28 cellular contexts compared by ENCODE assay signal in genomic region chr1:39940980-39941871, GRCh38. TPM values are rescaled to one million over a fixed set of nuclear protein-coding genes. Genes with fewer than 3 reads are reported as not detected.
DNase-seq lines count a peak whose midpoint lies in the region; ATAC-seq, FAIRE-seq and TF ChIP-seq lines count a peak whose summit lies in the region.
"Had no signal": no experiment of that assay in that cellular context is flagged by ENCODE, and none has a peak within 500 bp of the region (broad histone marks: within the 10 kb centered on the region; RNA-seq: fewer than 3 reads in every experiment).

No MANE protein-coding gene starts in this region.

- H4K20me1 ChIP-seq in H1 (replicated peaks in 1 of 2; ENCODE audit: control insufficient read depth in 1 of 2, insufficient read depth in 2 of 2, low read length in 2 of 2) (no peaks in the 10 kb centered on the region), H9 (ENCODE audit: control insufficient read depth, insufficient read depth, insufficient read length) (no peaks in the 10 kb centered on the region)

- 0 out of 2 replicates have a peak overlapping the region, but pooled peaks have one; percentile 10 for H2BK15ac ChIP-seq in H1 (ENCODE audit: low read length)
- no peak overlapping the region for H2BK15ac ChIP-seq in H9 (ENCODE audit: low read depth, low read length)

- H4K8ac ChIP-seq in H1 (ENCODE audit: extremely low read depth, insufficient read depth, low read length) (no peak overlapping the region), H9 (replicated peaks; ENCODE audit: insufficient read length, low read depth, low read length) (no peak overlapping the region)

- H3K23me2 ChIP-seq in H1 (ENCODE audit: low read depth, low read length) (no peaks in the 10 kb centered on the region), H9 (ENCODE audit: insufficient read length, low read depth, low read length, poor library complexity, severe bottlenecking) (no peaks in the 10 kb centered on the region)

- H4K91ac ChIP-seq in H1 (replicated peaks; ENCODE audit: insufficient read length, low read length) (no peak overlapping the region), H9 (ENCODE audit: insufficient read length, low read depth, low read length) (no peak overlapping the region)

- H2BK20ac ChIP-seq in H1 (ENCODE audit: low read length) (peak overlapping the region; percentile 21; the same call in 1 of the 2 replicates), H9 (ENCODE audit: low read depth, low read length, poor library complexity, severe bottlenecking) (no peak overlapping the region)

- ATAC-seq in HG02885 (IDR thresholded peaks at IDR 0.05; ENCODE audit: poor library complexity, unreplicated experiment) (no peak), HG03469 (IDR thresholded peaks at IDR 0.05; ENCODE audit: unreplicated experiment) (no peak)
- ATAC-seq: activated CD8-positive, alpha-beta T cell treated with anti-CD3 and anti-CD28 coated beads for 36 hours; gastrocnemius medialis; Panc1 had no signal

- H2BK12ac ChIP-seq in H1 (ENCODE audit: low read depth, low read length), result no peak overlapping the region
- H2BK12ac ChIP-seq in H9 (ENCODE audit: insufficient read length, low read depth, low read length), result no peak overlapping the region

- no peak for TF ChIP-seq CTCF in H1 (IDR thresholded peaks at IDR 0.05; ENCODE audit: control extremely low read depth in 1 of 3, insufficient read depth in 1 of 3, low read depth in 1 of 3, low read length in 3 of 3)
- TF ChIP-seq CTCF in neutrophil (IDR thresholded peaks at IDR 0.05), result no peak
- TF ChIP-seq CTCF in H9 (conservative IDR thresholded peaks at IDR 0.05), result no peak

- no peak overlapping the region for H3T11ph ChIP-seq in H9 (ENCODE audit: low read length)

- H3K4me1 ChIP-seq in H1 (replicated peaks in 1 of 4; ENCODE audit: control insufficient read depth in 3 of 4, insufficient read depth in 4 of 4, low read length in 3 of 4) (peaks cover 0 to 3% (median 0%) of the 10 kb centered on the region in 4 experiments; a peak in 1 of 7 replicates), neutrophil (ENCODE audit: control insufficient read depth in 1 of 2, insufficient read depth in 1 of 2, low read depth in 1 of 2, low read length in 1 of 2) (peaks cover 40 to 43% of the 10 kb centered on the region in 2 experiments), H9 (ENCODE audit: insufficient read depth, low read length) (no peaks in the 10 kb centered on the region)
- H3K4me1 ChIP-seq: gastrocnemius medialis, tibial artery had no signal

- DNase-seq in DMS79 (lab: John Stamatoyannopoulos, UW) (peak; percentile 84), NCI-H2029 (lab: John Stamatoyannopoulos, UW) (peak; percentile 92), H1 (ENCODE audit: low read depth in 1 of 2, low spot score in 2 of 2) (no peak), H9 (no peak)
- no peak for DNase-seq in T-helper 2 cell treated with Interferon-gamma antibody and Interleukin-4, amounts not matched to agents 5 μg/mL and 100 μg/mL, for 36 hours (ENCODE audit: low spot score)
- DNase-seq: ACHN; activated CD8-positive, alpha-beta memory T cell treated with anti-CD3 and anti-CD28 coated beads, Interleukin-2, amount 50 U/mL, for 48 hours; activated CD8-positive, alpha-beta T cell treated with anti-CD3 and anti-CD28 coated beads for 36 hours; activated naive CD4-positive, alpha-beta T cell treated with anti-CD3 and anti-CD28 coated beads for 36 hours; brain microvascular endothelial cell; DMS 273 treated with DMSO at 0.1 percent for 48 hours; dorsolateral prefrontal cortex; gastrocnemius medialis; NCI-H1694; NCI-H69; SHP77 treated with DMSO at 0.1 percent for 48 hours; stimulated activated CD8-positive, alpha-beta memory T cell treated with anti-CD3 and anti-CD28 coated beads, Interleukin-4, amount 100 ng/mL, for 48 hours; T-helper 2 cell had no signal

- no peaks in the 10 kb centered on the region for H3K79me1 ChIP-seq in H1 (ENCODE audit: low read depth, low read length)
- H3K79me1 ChIP-seq in H9 (ENCODE audit: insufficient read depth, low read depth, low read length, poor library complexity, severe bottlenecking), result no peaks in the 10 kb centered on the region

- H3K27ac ChIP-seq in H1 (ENCODE audit: low read depth, low read length) (no peak overlapping the region), neutrophil (peak overlapping the region; percentile 69), H9 (ENCODE audit: insufficient read length, low read depth, low read length) (no peak overlapping the region)
- H3K27ac ChIP-seq: brain microvascular endothelial cell, dorsolateral prefrontal cortex, gastrocnemius medialis, tibial artery had no signal

- H3K14ac ChIP-seq in H1 (ENCODE audit: insufficient read length), result no peak overlapping the region
- no peak overlapping the region for H3K14ac ChIP-seq in H9 (ENCODE audit: insufficient read depth, low read length)

- POLR2A ChIA-PET in H1 (lab: Charles Lee; ENCODE audit: partially characterized antibody), result interaction anchor here (0.6 to 5.2 kb wide), 5 partner anchors 13 to 288 kb away, joined by 3 to 29 read pairs (median 3); partner anchors contain the start of gene MFSD2A

- H3K9me3 Mint-ChIP-seq in H9, result no peaks in the 10 kb centered on the region
- no peaks in the 10 kb centered on the region for H3K9me3 Mint-ChIP-seq in T-helper 2 cell treated with Interferon-gamma antibody and Interleukin-4, amounts not matched to agents 5 μg/mL and 100 μg/mL, for 36 hours
- H3K9me3 Mint-ChIP-seq: activated CD8-positive, alpha-beta T cell treated with anti-CD3 and anti-CD28 coated beads for 36 hours; activated naive CD4-positive, alpha-beta T cell treated with anti-CD3 and anti-CD28 coated beads for 36 hours; activated T-helper 1 cell treated with anti-CD3 and anti-CD28 coated beads, Interleukin-12 subunit alpha, Interleukin-12 subunit beta, Interleukin-2, Interleukin-4 antibody, amounts not matched to agents 30 ng/mL and 10 ng/mL and 1 ng/mL, durations not matched to agents 14 hours and 24 hours and 36 hours; neural crest cell had no signal

- no peak overlapping the region for H2AFZ ChIP-seq in H1 (ENCODE audit: low read length)
- H2AFZ ChIP-seq in H9 (ENCODE audit: low read length), result no peak overlapping the region

- H3K4me3 Mint-ChIP-seq in H9, result no peak overlapping the region
- no peak overlapping the region for H3K4me3 Mint-ChIP-seq in T-helper 2 cell treated with Interferon-gamma antibody and Interleukin-4, amounts not matched to agents 5 μg/mL and 100 μg/mL, for 36 hours
- H3K4me3 Mint-ChIP-seq: activated CD8-positive, alpha-beta T cell treated with anti-CD3 and anti-CD28 coated beads for 36 hours; activated naive CD4-positive, alpha-beta T cell treated with anti-CD3 and anti-CD28 coated beads for 36 hours; activated T-helper 1 cell treated with anti-CD3 and anti-CD28 coated beads, Interleukin-12 subunit alpha, Interleukin-12 subunit beta, Interleukin-2, Interleukin-4 antibody, amounts not matched to agents 30 ng/mL and 10 ng/mL and 1 ng/mL, durations not matched to agents 14 hours and 24 hours and 36 hours; B cell; neural crest cell had no signal

- H3K4me2 ChIP-seq in H1 (ENCODE audit: insufficient read depth in 1 of 2, low read depth in 2 of 2, low read length in 2 of 2), result no peak overlapping the region
- H3K4me2 ChIP-seq in H9 (ENCODE audit: insufficient read depth, insufficient read length, low read length), result no peak overlapping the region

- H3K4me3 ChIP-seq in H1 (ENCODE audit: extremely low read depth in 1 of 4, insufficient read depth in 2 of 4, low read depth in 3 of 4, low read length in 4 of 4) (no peak overlapping the region), neutrophil (ENCODE audit: low read depth in 1 of 2, low read length in 1 of 2) (peak overlapping the region in 1 of 2 experiments; percentile 7)
- H3K4me3 ChIP-seq: dorsolateral prefrontal cortex, gastrocnemius medialis, HAP-1, tibial artery had no signal

- H3K23ac ChIP-seq in H1 (ENCODE audit: insufficient read length), result no peak overlapping the region
- H3K23ac ChIP-seq in H9 (ENCODE audit: insufficient read length, low read depth, low read length), result no peak overlapping the region

- no peak overlapping the region; a peak in 1 of 7 replicates for H3K27ac Mint-ChIP-seq in H9
- no peak overlapping the region for H3K27ac Mint-ChIP-seq in T-helper 2 cell treated with Interferon-gamma antibody and Interleukin-4, amounts not matched to agents 5 μg/mL and 100 μg/mL, for 36 hours
- H3K27ac Mint-ChIP-seq: activated CD8-positive, alpha-beta T cell treated with anti-CD3 and anti-CD28 coated beads for 36 hours; activated naive CD4-positive, alpha-beta T cell treated with anti-CD3 and anti-CD28 coated beads for 36 hours; activated T-helper 1 cell treated with anti-CD3 and anti-CD28 coated beads, Interleukin-12 subunit alpha, Interleukin-12 subunit beta, Interleukin-2, Interleukin-4 antibody, amounts not matched to agents 30 ng/mL and 10 ng/mL and 1 ng/mL, durations not matched to agents 14 hours and 24 hours and 36 hours; B cell had no signal

- H3K9ac ChIP-seq in H1 (replicated peaks in 1 of 4; ENCODE audit: extremely low read depth in 1 of 4, low read depth in 3 of 4, low read length in 3 of 4) (no peak overlapping the region), H9 (ENCODE audit: extremely low read depth, insufficient read length, low read length) (no peak overlapping the region)

- CTCF ChIA-PET in H1 (lab: Charles Lee; ENCODE audit: partially characterized antibody), result interaction anchor here (0.6 to 1.8 kb wide), 4 partner anchors 21 to 374 kb away, joined by 3 to 5 read pairs (median 3); no protein-coding TSS in a partner anchor

- H3K36me3 ChIP-seq in H1 (ENCODE audit: control insufficient read depth in 2 of 4, insufficient read depth in 4 of 4, low read length in 3 of 4) (no peaks in the 10 kb centered on the region), neutrophil (no peaks in the 10 kb centered on the region)
- H3K36me3 ChIP-seq: brain microvascular endothelial cell, gastrocnemius medialis, HAP-1, tibial artery had no signal

- no peak overlapping the region for H3K18ac ChIP-seq in H1 (ENCODE audit: extremely low read depth, low read length)
- no peak overlapping the region for H3K18ac ChIP-seq in H9 (ENCODE audit: insufficient read length, low read depth, low read length)

- no peak overlapping the region for H2AK5ac ChIP-seq in H1 (ENCODE audit: low read depth, low read length)
- H2AK5ac ChIP-seq in H9 (ENCODE audit: insufficient read length, low read length), result no peak overlapping the region

- H3K79me2 ChIP-seq in H1 (ENCODE audit: control insufficient read depth in 1 of 2, insufficient read depth in 2 of 2, low read length in 2 of 2) (no peaks in the 10 kb centered on the region), H9 (ENCODE audit: insufficient read depth, low read length) (no peaks in the 10 kb centered on the region)

- no peak for FAIRE-seq in H1 (lab: Jason Lieb, UNC)
- FAIRE-seq: G401.6 had no signal

- TF ChIP-seq EP300 in H1 (IDR thresholded peaks at IDR 0.05; ENCODE audit: borderline replicate concordance in 1 of 2, low read depth in 2 of 2, low read length in 2 of 2), result no peak

- H3K56ac ChIP-seq in H1 (replicated peaks; ENCODE audit: insufficient read length, low read depth, low read length) (no peak overlapping the region), H9 (ENCODE audit: insufficient read length, low read depth, low read length) (no peak overlapping the region)

- H3K4me1 Mint-ChIP-seq in H9, result peaks cover 15% of the 10 kb centered on the region in 2 experiments
- H3K4me1 Mint-ChIP-seq in T-helper 2 cell treated with Interferon-gamma antibody and Interleukin-4, amounts not matched to agents 5 μg/mL and 100 μg/mL, for 36 hours (ENCODE audit: low read depth), result peaks cover 3% of the 10 kb centered on the region
- H3K4me1 Mint-ChIP-seq: neural crest cell had no signal

- peaks cover 17% of the 10 kb centered on the region; the same call in 1 of the 2 replicates for H3K27me3 Mint-ChIP-seq in H9 (ENCODE audit: low read depth)
- H3K27me3 Mint-ChIP-seq in T-helper 2 cell treated with Interferon-gamma antibody and Interleukin-4, amounts not matched to agents 5 μg/mL and 100 μg/mL, for 36 hours (ENCODE audit: low read depth), result peaks cover 11% of the 10 kb centered on the region

- no peak for TF ChIP-seq POLR2A in H1 (IDR thresholded peaks at IDR 0.05; ENCODE audit: control extremely low read depth in 1 of 2, low read depth in 2 of 2, low read length in 2 of 2)

- H2BK120ac ChIP-seq in H1 (replicated peaks; ENCODE audit: low read depth, low read length) (no peak overlapping the region), H9 (ENCODE audit: low read depth, low read length, poor library complexity, severe bottlenecking) (no peak overlapping the region)

- TF ChIP-seq RAD21 in H1 (IDR thresholded peaks at IDR 0.05 in 1 of 2, conservative IDR thresholded peaks at IDR 0.05 in 1 of 2; ENCODE audit: low read depth in 2 of 2, low read length in 2 of 2), result no peak

- 89% methylated on average over 9 of the region's 9 CpGs; no CpG with 5 or more reads in 1 of the 2 experiments for WGBS in H1 (ENCODE audit: extremely low coverage in 1 of 2, insufficient coverage in 1 of 2, insufficient read length in 1 of 2, insufficient replicate concordance in 2 of 2, low coverage in 1 of 2, low lambda C conversion rate in 2 of 2, missing lambda C conversion rate in 1 of 2), 2 experiments
- no CpG with 5 or more reads among the region's 9 CpGs for WGBS in H9 (ENCODE audit: extremely low coverage, insufficient read length, low lambda C conversion rate)

- H3K9me3 ChIP-seq in H1 (ENCODE audit: insufficient read depth in 2 of 2, low read depth in 1 of 2, low read length in 1 of 2) (no peaks in the 10 kb centered on the region), neutrophil (no peaks in the 10 kb centered on the region), H9 (ENCODE audit: control insufficient read depth, low read depth, low read length) (no peaks in the 10 kb centered on the region)
- H3K9me3 ChIP-seq: gastrocnemius medialis, HAP-1, tibial artery had no signal

- H3K36me3 Mint-ChIP-seq in H9 (ENCODE audit: insufficient read depth in 1 of 3, low read depth in 3 of 3), result no peaks in the 10 kb centered on the region
- no peaks in the 10 kb centered on the region for H3K36me3 Mint-ChIP-seq in T-helper 2 cell treated with Interferon-gamma antibody and Interleukin-4, amounts not matched to agents 5 μg/mL and 100 μg/mL, for 36 hours (ENCODE audit: low read depth)

- H3K27me3 ChIP-seq in H1 (replicated peaks in 1 of 4; ENCODE audit: control insufficient read depth in 3 of 4, extremely low read depth in 1 of 4, insufficient read depth in 3 of 4, low read length in 3 of 4), result no peaks in the 10 kb centered on the region
- H3K27me3 ChIP-seq in neutrophil, result no peaks in the 10 kb centered on the region
- H3K27me3 ChIP-seq in H9 (ENCODE audit: insufficient read depth, low read length), result no peaks in the 10 kb centered on the region
- H3K27me3 ChIP-seq: dorsolateral prefrontal cortex, gastrocnemius medialis had no signal

- H4K5ac ChIP-seq in H1 (ENCODE audit: insufficient read length, low read depth, low read length) (no peak overlapping the region), H9 (ENCODE audit: insufficient read length, low read depth, low read length) (no peak overlapping the region)

- no peak overlapping the region for H2BK5ac ChIP-seq in H1 (ENCODE audit: low read depth, low read length)
- H2BK5ac ChIP-seq in H9 (ENCODE audit: insufficient read length, low read length), result no peak overlapping the region

- H3K4ac ChIP-seq in H1 (replicated peaks; ENCODE audit: insufficient read length, low read depth, low read length) (no peak overlapping the region), H9 (ENCODE audit: low read depth, low read length) (no peak overlapping the region)

RNA-seq across cellular contexts. Expression of gene MFSD2A, which starts 13.7 kb away (rescaled TPM):
- total RNA-seq in H1 (2021; fragmentation: NEBNext Ultra II Directional; extraction: Animal tissue kit (Norgen Biotek cat#: 25700)), result 25.9 and 26.6 TPM in 2 replicates
- polyA plus RNA-seq in H1 (2011; rRNA removed), result 18.3 and 25.6 TPM in 2 replicates
- polyA plus RNA-seq in H1 (2011; cell fraction: cytosol; rRNA removed), result 16.4 TPM
- 42.3 TPM for polyA plus RNA-seq in H1 (2011; cell fraction: nucleus; rRNA removed)
- 16.5 to 19.4 TPM (median 18.4 TPM) in 4 replicates for polyA plus RNA-seq in H1 (2012, experiment 1 of 2)
- 19.5 TPM for polyA plus RNA-seq in H1 (2012, experiment 2 of 2)
- polyA plus RNA-seq in H1 (2013, experiment 1 of 2), result 37.7 TPM
- polyA plus RNA-seq in H1 (2013, experiment 2 of 2), result 38.4 TPM
- 20.3 and 31.0 TPM in 2 replicates for polyA minus RNA-seq in H1 (2011; rRNA and poly(A)+ RNA removed)
- polyA minus RNA-seq in H1 (2011; cell fraction: cytosol; rRNA and poly(A)+ RNA removed), result 6.8 TPM
- 18.5 TPM for polyA minus RNA-seq in H1 (2011; cell fraction: nucleus; rRNA and poly(A)+ RNA removed)
- total RNA-seq in H9 (2021), result 18.2 and 19.9 TPM in 2 replicates

RNA-seq across cellular contexts. Expression of gene MYCL, which starts 39.5 kb away (rescaled TPM):
- 28.8 and 29.9 TPM in 2 replicates for total RNA-seq in H1 (2021; fragmentation: NEBNext Ultra II Directional; extraction: Animal tissue kit (Norgen Biotek cat#: 25700))
- 20.3 and 30.3 TPM in 2 replicates for polyA plus RNA-seq in H1 (2011; rRNA removed)
- 31.1 TPM for polyA plus RNA-seq in H1 (2011; cell fraction: cytosol; rRNA removed)
- 25.5 TPM for polyA plus RNA-seq in H1 (2011; cell fraction: nucleus; rRNA removed)
- 19.1 to 20.7 TPM (median 20.2 TPM) in 4 replicates for polyA plus RNA-seq in H1 (2012, experiment 1 of 2)
- polyA plus RNA-seq in H1 (2012, experiment 2 of 2), result 25.3 TPM
- polyA plus RNA-seq in H1 (2013, experiment 1 of 2), result 18.5 TPM
- 18.8 TPM for polyA plus RNA-seq in H1 (2013, experiment 2 of 2)
- polyA minus RNA-seq in H1 (2011; rRNA and poly(A)+ RNA removed), result 20.0 and 29.7 TPM in 2 replicates
- polyA minus RNA-seq in H1 (2011; cell fraction: cytosol; rRNA and poly(A)+ RNA removed), result 19.9 TPM
- 35.5 TPM for polyA minus RNA-seq in H1 (2011; cell fraction: nucleus; rRNA and poly(A)+ RNA removed)
- total RNA-seq in H9 (2021), result 17.6 and 18.4 TPM in 2 replicates

RNA-seq across cellular contexts. Expression of gene TRIT1, which starts 57.9 kb away (rescaled TPM):
- 30.3 and 32.3 TPM in 2 replicates for total RNA-seq in H1 (2021; fragmentation: NEBNext Ultra II Directional; extraction: Animal tissue kit (Norgen Biotek cat#: 25700))
- polyA plus RNA-seq in H1 (2011; rRNA removed), result 9.1 and 11.1 TPM in 2 replicates
- 22.2 TPM for polyA plus RNA-seq in H1 (2011; cell fraction: cytosol; rRNA removed)
- 23.2 TPM for polyA plus RNA-seq in H1 (2011; cell fraction: nucleus; rRNA removed)
- 22.2 to 27.8 TPM (median 23.6 TPM) in 4 replicates for polyA plus RNA-seq in H1 (2012, experiment 1 of 2)
- 2.6 TPM for polyA plus RNA-seq in H1 (2012, experiment 2 of 2)
- 25.3 TPM for polyA plus RNA-seq in H1 (2013, experiment 1 of 2)
- 24.9 TPM for polyA plus RNA-seq in H1 (2013, experiment 2 of 2)
- polyA minus RNA-seq in H1 (2011; rRNA and poly(A)+ RNA removed), result 19.7 and 28.6 TPM in 2 replicates
- 17.6 TPM for polyA minus RNA-seq in H1 (2011; cell fraction: cytosol; rRNA and poly(A)+ RNA removed)
- 39.2 TPM for polyA minus RNA-seq in H1 (2011; cell fraction: nucleus; rRNA and poly(A)+ RNA removed)
- 25.4 and 28.2 TPM in 2 replicates for total RNA-seq in H9 (2021)

Comparison
In these comparisons a context has a peak if more than half of its experiments do, and no peak if none do; other contexts are left out.
1. DNase-seq: peak in DMS79 (single experiment) and NCI-H2029 (single experiment); none in H1 (0 of 2), H9 (single experiment) and T-helper 2 cell treated with Interferon-gamma antibody and Interleukin-4, amounts not matched to agents 5 μg/mL and 100 μg/mL, for 36 hours (single experiment).